Comparison of ENCODE assay signal across 11 cellular contexts in genomic region chr21:43861716-43862115, GRCh38. TPM values are rescaled to one million over a fixed set of nuclear protein-coding genes. Genes with fewer than 3 reads are reported as not detected.
A peak's percentile ranks its signal among the peaks of the same experiment; 100 is the strongest.
DNase-seq lines count a peak whose midpoint lies in the region; ATAC-seq and TF ChIP-seq lines count a peak whose summit lies in the region.
"Had no signal": no experiment of that assay in that cellular context is flagged by ENCODE, and none has a peak within 500 bp of the region (broad histone marks: within the 10 kb centered on the region; RNA-seq: fewer than 3 reads in every experiment).

No MANE protein-coding gene starts in this region.

- WGBS in upper lobe of left lung, 2 donors = 89 to 91% methylated on average over 8 of the region's 8 CpGs

- peak; percentile 64 for DNase-seq in DMS79 (lab: John Stamatoyannopoulos, UW)
- DNase-seq in NCI-H1105 treated with DMSO at 0.1 percent for 48 hours (lab: John Stamatoyannopoulos, UW) = peak; percentile 51
- peak; percentile 14 for DNase-seq in posterior vena cava (ENCODE audit: low spot score)
- no peak for DNase-seq in upper lobe of left lung
- no peak for DNase-seq in Caco-2
- no peak for DNase-seq in CD14-positive monocyte (ENCODE audit: low spot score)
- DNase-seq: naive B cell, NCI-H1694, NCI-H82, T1000 had no signal

- intact Hi-C loops in posterior vena cava (cut with DNase I) = loop anchor here in 1 of 2 donors (10.0 kb wide), 1 partner anchor 73 kb away; no protein-coding TSS in a partner anchor
- intact Hi-C loops in Caco-2 (cut with micrococcal nuclease; ENCODE audit: unreplicated experiment) = no loop called here
- intact Hi-C loops in CD14-positive monocyte (cut with micrococcal nuclease) = loop anchor here (2.0 to 5.0 kb wide), 2 partner anchors 49 kb away; no protein-coding TSS in a partner anchor

- H4K20me1 ChIP-seq in OCI-LY1 (ENCODE audit: insufficient read depth, low read length) = no peaks in the 10 kb centered on the region

- H3K9me2 ChIP-seq in OCI-LY1 (ENCODE audit: low read depth, low read length) = no peaks in the 10 kb centered on the region

- POLR2A ChIA-PET in Caco-2 (lab: Charles Lee) = no interaction called here

- H2AFZ ChIP-seq in OCI-LY1 (ENCODE audit: low read length) = no peak overlapping the region

- H3K4me2 ChIP-seq in OCI-LY1 (ENCODE audit: low read length) = peak overlapping the region; percentile 1; the same call in 1 of the 2 replicates

- TF ChIP-seq POLR2A in upper lobe of left lung (IDR thresholded peaks at IDR 0.05) = no peak

- ATAC-seq in upper lobe of left lung (ENCODE audit: low FRiP score in 2 of 2) = no peak

- H3K4me1 Mint-ChIP-seq in Caco-2 (ENCODE audit: low read depth, unreplicated experiment) = peaks cover 6% of the 10 kb centered on the region
- peaks cover 17% of the 10 kb centered on the region for H3K4me1 Mint-ChIP-seq in CD14-positive monocyte

- H3K27me3 Mint-ChIP-seq in Caco-2 (ENCODE audit: insufficient read depth, unreplicated experiment) (no peaks in the 10 kb centered on the region), CD14-positive monocyte (ENCODE audit: low read depth in 3 of 3) (peaks cover 5 to 20% (median 7%) of the 10 kb centered on the region in 3 donors)
- H3K27me3 Mint-ChIP-seq: naive B cell had no signal

- H3K4me1 ChIP-seq in OCI-LY1 (ENCODE audit: insufficient read depth, low read length, severe bottlenecking) = peaks cover 55% of the 10 kb centered on the region
- H3K4me1 ChIP-seq in upper lobe of left lung = peaks cover 12 to 29% (median 23%) of the 10 kb centered on the region in 4 donors
- H3K4me1 ChIP-seq in Caco-2 = no peaks in the 10 kb centered on the region

- no peak for TF ChIP-seq EP300 in upper lobe of left lung (IDR thresholded peaks at IDR 0.05)

- H3K36me3 Mint-ChIP-seq in Caco-2 (ENCODE audit: insufficient read depth, unreplicated experiment) (peaks cover 3% of the 10 kb centered on the region), CD14-positive monocyte (peaks cover 0 to 2% of the 10 kb centered on the region in 2 donors)
- H3K36me3 Mint-ChIP-seq: naive B cell had no signal

- H3K4me3 ChIP-seq in OCI-LY1 (ENCODE audit: low read depth, low read length, poor library complexity, severe bottlenecking) (no peak overlapping the region), upper lobe of left lung (no peak overlapping the region), Caco-2 (ENCODE audit: low read depth, low read length) (no peak overlapping the region)

- H3F3A ChIP-seq in OCI-LY1 (ENCODE audit: insufficient read depth, low read length) = peaks cover 6% of the 10 kb centered on the region; the same call in 1 of the 2 replicates

- no peak overlapping the region; the same call in 1 of the 2 replicates for H3K9ac ChIP-seq in OCI-LY1 (ENCODE audit: low read length)

- BruUV-seq in Caco-2 (replicated peaks; lab: Mats Ljungman, UMichigan) = no TSS peak

- peak overlapping the region; percentile 83 for H3K27ac ChIP-seq in OCI-LY1 (ENCODE audit: low read depth, low read length, poor library complexity, severe bottlenecking)
- peak overlapping the region in 1 of 4 donors; percentile 79 for H3K27ac ChIP-seq in upper lobe of left lung

- no peaks in the 10 kb centered on the region for H3K9me3 Mint-ChIP-seq in Caco-2 (ENCODE audit: unreplicated experiment)
- H3K9me3 Mint-ChIP-seq in CD14-positive monocyte = no peaks in the 10 kb centered on the region
- H3K9me3 Mint-ChIP-seq: naive B cell had no signal

- TF ChIP-seq CTCF in OCI-LY1 (IDR thresholded peaks at IDR 0.05; ENCODE audit: low read length) = no peak
- TF ChIP-seq CTCF in upper lobe of left lung (IDR thresholded peaks at IDR 0.05) = no peak
- TF ChIP-seq CTCF in Caco-2 (IDR thresholded peaks at IDR 0.05; ENCODE audit: insufficient read depth in 1 of 2, low read depth in 1 of 2, low read length in 1 of 2, severe bottlenecking in 1 of 2, unreplicated experiment in 1 of 2) = no peak
- no peak for TF ChIP-seq CTCF in CD14-positive monocyte (IDR thresholded peaks at IDR 0.05)

- H3K36me3 ChIP-seq in OCI-LY1 (ENCODE audit: insufficient read depth, low read length) (no peaks in the 10 kb centered on the region), upper lobe of left lung (no peaks in the 10 kb centered on the region), Caco-2 (ENCODE audit: control insufficient read depth, insufficient read depth, low read length) (no peaks in the 10 kb centered on the region)

- H3K27ac Mint-ChIP-seq in Caco-2 (ENCODE audit: unreplicated experiment) (no peak overlapping the region), CD14-positive monocyte (no peak overlapping the region)

- H3K4me3 Mint-ChIP-seq in Caco-2 (ENCODE audit: unreplicated experiment) = no peak overlapping the region
- no peak overlapping the region for H3K4me3 Mint-ChIP-seq in CD14-positive monocyte

- H3K9me3 ChIP-seq in OCI-LY1 (ENCODE audit: low read length) (no peaks in the 10 kb centered on the region), upper lobe of left lung (no peaks in the 10 kb centered on the region), Caco-2 (no peaks in the 10 kb centered on the region)

- H3K27me3 ChIP-seq in OCI-LY1 (ENCODE audit: insufficient read depth, low read length) = no peaks in the 10 kb centered on the region
- H3K27me3 ChIP-seq in upper lobe of left lung = no peaks in the 10 kb centered on the region
- H3K27me3 ChIP-seq in Caco-2 (replicated peaks; ENCODE audit: control insufficient read depth, insufficient read depth, low read length) = no peaks in the 10 kb centered on the region

- no peaks in the 10 kb centered on the region for H3K79me2 ChIP-seq in OCI-LY1 (ENCODE audit: insufficient read depth, low read length)

- CTCF ChIA-PET in Caco-2 (lab: Charles Lee) = no interaction called here

RNA-seq across cellular contexts. Expression of gene AGPAT3, which starts 3.3 kb away (rescaled TPM):
- 10 to 100 TPM; 35.3 to 43.2 TPM for total RNA-seq in posterior vena cava
- total RNA-seq in upper lobe of left lung = 100 to 1,000 TPM in 1 of 6 donors, 10 to 100 TPM in 5; 55.0 to 102 (median 70.0) TPM
- 61.8 and 65.5 TPM in 2 replicates for total RNA-seq in Caco-2 (2022)
- polyA plus RNA-seq in CD14-positive monocyte = 10 to 100 TPM; 24.9 to 26.2 TPM

Comparison
In these comparisons a context has a peak if more than half of its experiments do, and no peak if none do; other contexts are left out.
1. DNase-seq: peak in DMS79 (single experiment), NCI-H1105 treated with DMSO at 0.1 percent for 48 hours (single experiment) and posterior vena cava (single experiment); none in upper lobe of left lung (0 of 2), Caco-2 (0 of 2) and CD14-positive monocyte (single experiment).